8 cellular contexts compared by ENCODE assay signal in genomic region chr9:109497193-109498165, GRCh38. TPM values are rescaled to one million over a fixed set of nuclear protein-coding genes. Genes with fewer than 3 reads are reported as not detected.
DNase-seq lines count a peak whose midpoint lies in the region; ATAC-seq and TF ChIP-seq lines count a peak whose summit lies in the region.

No MANE protein-coding gene starts in this region.

- H3K27me3 ChIP-seq in IMR-90 (ENCODE audit: control insufficient read depth, insufficient read depth, low read length) (peaks cover 63% of the 10 kb centered on the region), SJCRH30 (peaks cover 4% of the 10 kb centered on the region; the same call in 1 of the 2 replicates), right cardiac atrium (ENCODE audit: control insufficient read depth, insufficient read depth) (no peaks in the 10 kb centered on the region), spleen (replicated peaks in 1 of 7) (peaks cover 0 to 98% (median 50%) of the 10 kb centered on the region in 7 donors)

- DNase-seq in IMR-90 (no peak), SJCRH30 (peak; percentile 57 to 68), right cardiac atrium (no peak), spleen (no peak), GM13977 (ENCODE audit: low spot score) (no peak), immature natural killer cell (no peak)

- no peak overlapping the region for H4K8ac ChIP-seq in IMR-90 (ENCODE audit: low read depth in 2 of 2, low read length in 2 of 2)

- no peaks in the 10 kb centered on the region; a peak in 1 of 4 replicates for H3K79me1 ChIP-seq in IMR-90 (ENCODE audit: low read depth in 1 of 2, low read length in 2 of 2)

- H2AK9ac ChIP-seq in IMR-90 (replicated peaks; ENCODE audit: low read depth, low read length, poor library complexity): no peak overlapping the region

- H3K9me3 ChIP-seq in IMR-90 (ENCODE audit: control insufficient read depth, insufficient read depth, low read length): peaks cover 2% of the 10 kb centered on the region; the same call in 1 of the 2 replicates
- H3K9me3 ChIP-seq in SJCRH30 (replicated peaks): no peaks in the 10 kb centered on the region
- H3K9me3 ChIP-seq in right cardiac atrium (ENCODE audit: control insufficient read depth, low read length): no peaks in the 10 kb centered on the region
- no peaks in the 10 kb centered on the region for H3K9me3 ChIP-seq in spleen

- H3K4me1 Mint-ChIP-seq in immature natural killer cell: no peaks in the 10 kb centered on the region

- in situ Hi-C loops in IMR-90 (cut with MboI; ENCODE audit: low sequenced_read_pairs): no loop called here
- in situ Hi-C loops in GM13977 (cut with MboI; ENCODE audit: low pct_unique_long_range_greater_than_20kb, low sequenced_read_pairs, unreplicated experiment): no loop called here

- no peak overlapping the region for H2AK5ac ChIP-seq in IMR-90 (ENCODE audit: low read depth, low read length)

- H3K4ac ChIP-seq in IMR-90 (ENCODE audit: low read depth, low read length): no peak overlapping the region

- H3K36me3 Mint-ChIP-seq in immature natural killer cell: peaks cover 0 to 6% (median 4%) of the 10 kb centered on the region in 3 donors

- no peak overlapping the region for H2BK20ac ChIP-seq in IMR-90 (ENCODE audit: low read depth, low read length)

- POLR2A ChIA-PET in IMR-90 (lab: Charles Lee; ENCODE audit: unreplicated experiment): interaction anchor here (0.8 kb wide), 1 partner anchor 15 kb away, joined by 3 read pairs; no protein-coding TSS in a partner anchor

- H3K56ac ChIP-seq in IMR-90 (ENCODE audit: extremely low read depth, insufficient read depth, low read length): no peak overlapping the region

- no peak overlapping the region for H2BK15ac ChIP-seq in IMR-90 (ENCODE audit: low read depth, low read length)

- H3K9me3 Mint-ChIP-seq in immature natural killer cell: peaks cover 0 to 7% (median 4%) of the 10 kb centered on the region in 6 donors

- dilution Hi-C loops in IMR-90 (cut with HindIII; ENCODE audit: low sequenced_read_pairs, unreplicated experiment): no loop called here

- no peak overlapping the region for H4K91ac ChIP-seq in IMR-90 (ENCODE audit: insufficient read depth, low read depth, low read length)

- WGBS in IMR-90 (ENCODE audit: extremely low coverage in 2 of 2, insufficient read length in 1 of 2), 2 experiments: 2% methylated on average over 38 of the region's 85 CpGs; no CpG with 5 or more reads in 1 of the 2 experiments
- WGBS in right cardiac atrium: 7% methylated on average over 84 of the region's 85 CpGs
- WGBS in spleen, 5 donors: 7 to 35% (median 10%) methylated on average over 14 to 85 of the region's 85 CpGs

- no peaks in the 10 kb centered on the region for H4K20me1 ChIP-seq in IMR-90 (ENCODE audit: insufficient read depth, low read length)

- peak overlapping the region; percentile 26; the same call in 1 of the 2 replicates for H3K9ac ChIP-seq in IMR-90 (ENCODE audit: low read depth, low read length)

- no peak overlapping the region for H4K5ac ChIP-seq in IMR-90 (ENCODE audit: low read depth, low read length)

- CTCF ChIA-PET in IMR-90 (lab: Yijun Ruan, JAX): no interaction called here

- H3K27me3 Mint-ChIP-seq in immature natural killer cell (ENCODE audit: low read depth in 3 of 3): peaks cover 11 to 31% (median 23%) of the 10 kb centered on the region in 3 donors

- TF ChIP-seq CTCF in IMR-90 (conservative IDR thresholded peaks at IDR 0.05; ENCODE audit: low read depth, low read length) (no peak), spleen (IDR thresholded peaks at IDR 0.05 in 8 of 11, conservative IDR thresholded peaks at IDR 0.05 in 3 of 11) (no peak), GM13977 (IDR thresholded peaks at IDR 0.05; ENCODE audit: extremely low read depth, insufficient read depth, missing control alignments) (no peak)

- H3K18ac ChIP-seq in IMR-90 (ENCODE audit: low read depth, low read length): no peak overlapping the region

- intact Hi-C loops in IMR-90 (cut with micrococcal nuclease) (no loop called here), right cardiac atrium (cut with DNase I) (no loop called here), spleen (cut with DNase I; ENCODE audit: low total_unique reads) (no loop called here)

- no peak overlapping the region for H3K27ac Mint-ChIP-seq in immature natural killer cell

- TF ChIP-seq RAD21 in IMR-90 (IDR thresholded peaks at IDR 0.05; ENCODE audit: low read length): no peak

- H3K4me1 ChIP-seq in IMR-90 (ENCODE audit: control insufficient read depth, insufficient read depth, low read length) (no peaks in the 10 kb centered on the region), SJCRH30 (peaks cover 3% of the 10 kb centered on the region; the same call in 1 of the 2 replicates), right cardiac atrium (ENCODE audit: control insufficient read depth, insufficient read depth, low read length) (no peaks in the 10 kb centered on the region), spleen (peaks cover 0 to 21% (median 3%) of the 10 kb centered on the region in 6 donors)

- H3K23ac ChIP-seq in IMR-90 (ENCODE audit: low read depth, low read length): no peak overlapping the region

- H2BK120ac ChIP-seq in IMR-90 (ENCODE audit: low read depth, low read length): no peak overlapping the region

- H3K36me3 ChIP-seq in IMR-90 (ENCODE audit: control insufficient read depth, insufficient read depth, low read length) (no peaks in the 10 kb centered on the region), SJCRH30 (no peaks in the 10 kb centered on the region), spleen (no peaks in the 10 kb centered on the region)

- H3K4me2 ChIP-seq in IMR-90 (ENCODE audit: low read depth, low read length): peak overlapping the region; percentile 95

- no TSS peak for BruUV-seq in IMR-90 (replicated peaks; lab: Mats Ljungman, UMichigan)

- TF ChIP-seq POLR2A in IMR-90 (IDR thresholded peaks at IDR 0.05; ENCODE audit: low read depth, low read length): no peak
- TF ChIP-seq POLR2A in spleen (IDR thresholded peaks at IDR 0.05): no peak

- ATAC-seq in IMR-90 (ENCODE audit: low read depth) (peak; percentile 24; the same call in 1 of the 2 replicates), right cardiac atrium (no peak), GM19035 (IDR thresholded peaks at IDR 0.05; ENCODE audit: unreplicated experiment) (no peak), GM18502 (IDR thresholded peaks at IDR 0.05; ENCODE audit: poor library complexity, unreplicated experiment) (no peak)

- no peak overlapping the region; the same call in 1 of the 2 replicates for H3K27ac ChIP-seq in IMR-90 (ENCODE audit: insufficient read depth, low read length)
- H3K27ac ChIP-seq in SJCRH30: no peak overlapping the region
- H3K27ac ChIP-seq in right cardiac atrium (ENCODE audit: low read length): no peak overlapping the region
- H3K27ac ChIP-seq in spleen: no peak overlapping the region

- H3K4me3 ChIP-seq in IMR-90 (ENCODE audit: insufficient read depth, low read depth, low read length) (peak overlapping the region; percentile 64), SJCRH30 (peak overlapping the region; percentile 64), right cardiac atrium (ENCODE audit: low read length) (peak overlapping the region; percentile 98), spleen (peak overlapping the region in 6 of 8 donors; percentile 21 to 63 (median 28))

- peak overlapping the region; percentile 34 for H2AFZ ChIP-seq in IMR-90 (replicated peaks; ENCODE audit: low read length, poor library complexity)

- H3K14ac ChIP-seq in IMR-90 (replicated peaks; ENCODE audit: low read depth, low read length): no peak overlapping the region

- peaks cover 4% of the 10 kb centered on the region; the same call in 1 of the 2 replicates for H3K9me1 ChIP-seq in IMR-90 (ENCODE audit: insufficient read depth, low read length)

- H3K4me3 Mint-ChIP-seq in immature natural killer cell: no peak overlapping the region

- no peak overlapping the region for H2BK5ac ChIP-seq in IMR-90 (ENCODE audit: low read depth, low read length, poor library complexity, severe bottlenecking)

TF ChIP-seq in IMR-90, 13 proteins besides CTCF, POLR2A, EP300 and RAD21 (continues in another document):
- TF ChIP-seq CHD1 (IDR thresholded peaks at IDR 0.05; ENCODE audit: low read depth, low read length) (no peak), MAZ (IDR thresholded peaks at IDR 0.05; ENCODE audit: borderline replicate concordance, low read depth, low read length) (no peak), CEBPB (IDR thresholded peaks at IDR 0.05; ENCODE audit: low read depth, low read length) (no peak), BHLHE40 (IDR thresholded peaks at IDR 0.05; ENCODE audit: low read depth, low read length) (no peak), RFX5 (IDR thresholded peaks at IDR 0.05; ENCODE audit: low read depth, low read length) (no peak), ELK1 (IDR thresholded peaks at IDR 0.05; ENCODE audit: borderline replicate concordance, low read depth, low read length) (no peak), SMC3 (IDR thresholded peaks at IDR 0.05; ENCODE audit: low read depth, low read length) (no peak), USF2 (IDR thresholded peaks at IDR 0.05; ENCODE audit: low read depth, low read length) (no peak), NFE2L2 (IDR thresholded peaks at IDR 0.05; ENCODE audit: low read depth, low read length) (no peak), MXI1 (IDR thresholded peaks at IDR 0.05; ENCODE audit: borderline replicate concordance, low read depth, low read length) (no peak)

RNA-seq across cellular contexts. Expression of gene PTPN3, which starts 0.6 kb away (rescaled TPM):
- 0.72 and 0.83 TPM in 2 replicates for total RNA-seq in IMR-90 (2012; rRNA removed)
- polyA plus RNA-seq in IMR-90 (2012; rRNA removed): 0.79 and 0.89 TPM in 2 replicates
- polyA plus RNA-seq in IMR-90 (2012; cell fraction: cytosol; rRNA removed): 0.27 and 0.34 TPM in 2 replicates
- polyA plus RNA-seq in IMR-90 (2012; cell fraction: nucleus; rRNA removed; ENCODE audit: low replicate concordance): 0.85 and 1.8 TPM in 2 replicates
- total RNA-seq in SJCRH30 (2014; rRNA removed; shearing (Covaris generic)): 6.3 and 8.1 TPM in 2 replicates
- 1 to 10 TPM; 5.0 to 9.3 (median 7.3) TPM for total RNA-seq in right cardiac atrium
- 2.8 TPM for polyA plus RNA-seq in right cardiac atrium
- 1 to 10 TPM in 2 of 7 donors, under 1 TPM in 5; 0.30 to 1.7 (median 0.56) TPM for total RNA-seq in spleen
- polyA plus RNA-seq in spleen: under 1 TPM; 0.20 to 0.35 (median 0.29) TPM
- not detected for polyA plus RNA-seq in immature natural killer cell

Comparison
In these comparisons a context has a peak if more than half of its experiments do, and no peak if none do; other contexts are left out.
1. DNase-seq: peak in SJCRH30 (2 of 2); none in IMR-90 (single experiment), right cardiac atrium (0 of 3), spleen (single experiment), GM13977 (single experiment) and immature natural killer cell (0 of 3).
2. H3K4me3 ChIP-seq: peak in every context shown above with its lines; median percentile 98 in right cardiac atrium; 64 in IMR-90; 64 in SJCRH30; 28 in spleen.